Comparison of ENCODE assay signal across 17 cellular contexts in the genomic region with DNA sequence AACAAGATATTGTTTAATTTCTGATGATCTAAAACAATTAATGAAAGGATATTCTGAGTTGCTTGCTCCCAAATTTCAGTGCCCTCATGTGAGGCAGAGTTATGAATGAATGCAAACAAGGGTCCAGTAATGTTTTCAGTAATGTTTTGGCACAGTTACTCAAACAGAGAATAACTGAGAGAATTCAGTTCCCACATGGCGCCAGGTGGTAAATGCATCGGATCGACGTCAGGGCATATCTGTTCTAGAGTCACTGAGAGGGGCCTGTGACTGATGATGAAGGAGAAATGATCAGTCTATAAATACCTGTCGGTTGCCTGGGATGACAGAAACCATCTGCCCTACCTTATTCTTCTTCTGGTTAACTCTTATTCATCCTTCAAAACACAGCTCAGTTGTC.
"Had no signal": no experiment of that assay in that cellular context is flagged by ENCODE, and none has a peak within 500 bp of the region (broad histone marks: within the 10 kb centered on the region; RNA-seq: fewer than 3 reads in every experiment).

No MANE protein-coding gene starts in this region.

- H3K4me3 ChIP-seq: left ventricle myocardium inferior, tibial artery, uterus had no signal

- H3K27ac Mint-ChIP-seq: activated CD4-positive, alpha-beta T cell treated with anti-CD3 and anti-CD28 coated beads, Interleukin-2, amount 10 ng/mL, durations not matched to agents 24 days and 14 days; activated CD8-positive, alpha-beta T cell treated with anti-CD3 and anti-CD28 coated beads, Interleukin-2, amount 10 ng/mL, durations not matched to agents 7 days and 5 days; activated naive CD8-positive, alpha-beta T cell treated with anti-CD3 and anti-CD28 coated beads for 36 hours; activated T-cell treated with anti-CD3 and anti-CD28 coated beads, Interleukin-2, amount 50 U/mL, for 72 hours; memory B cell; naive thymus-derived CD8-positive, alpha-beta T cell; stimulated activated effector memory CD8-positive, alpha-beta T cell treated with anti-CD3 and anti-CD28 coated beads, Interleukin-12 subunit alpha, Interleukin-12 subunit beta, amount 100 ng/mL, for 72 hours had no signal

- H3K9me3 Mint-ChIP-seq: activated CD4-positive, alpha-beta T cell treated with anti-CD3 and anti-CD28 coated beads, Interleukin-2, amount 10 ng/mL, durations not matched to agents 24 days and 14 days; activated naive CD8-positive, alpha-beta T cell treated with anti-CD3 and anti-CD28 coated beads for 36 hours had no signal

- H3K36me3 Mint-ChIP-seq: activated naive CD8-positive, alpha-beta T cell treated with anti-CD3 and anti-CD28 coated beads for 36 hours; stimulated activated effector memory CD8-positive, alpha-beta T cell treated with anti-CD3 and anti-CD28 coated beads, Interleukin-12 subunit alpha, Interleukin-12 subunit beta, amount 100 ng/mL, for 72 hours had no signal

- H3K9me3 ChIP-seq: left ventricle myocardium inferior, neutrophil, tibial artery, uterus had no signal

- H3K4me1 ChIP-seq: left ventricle myocardium inferior, tibial artery, uterus had no signal

- ATAC-seq: activated CD8-positive, alpha-beta T cell treated with anti-CD3 and anti-CD28 coated beads, Interleukin-2, amount 10 ng/mL, durations not matched to agents 7 days and 5 days; activated T-cell treated with anti-CD3 and anti-CD28 coated beads, Interleukin-2, amount 50 U/mL, for 72 hours; naive thymus-derived CD8-positive, alpha-beta T cell; stimulated activated effector memory CD8-positive, alpha-beta T cell treated with anti-CD3 and anti-CD28 coated beads, Interleukin-12 subunit alpha, Interleukin-12 subunit beta, amount 100 ng/mL, for 72 hours had no signal

- H3K27ac ChIP-seq: brain microvascular endothelial cell, left ventricle myocardium inferior, neutrophil, tibial artery, uterus had no signal

- H3K27me3 ChIP-seq: brain microvascular endothelial cell, neutrophil, tibial artery, uterus had no signal

- DNase-seq: activated CD4-positive, alpha-beta T cell treated with anti-CD3 and anti-CD28 coated beads, Interleukin-2, amount 10 ng/mL, durations not matched to agents 24 days and 14 days; activated CD8-positive, alpha-beta memory T cell treated with anti-CD3 and anti-CD28 coated beads, Interleukin-2, amount 50 U/mL, for 4 hours; activated CD8-positive, alpha-beta T cell treated with anti-CD3 and anti-CD28 coated beads, Interleukin-2, amount 10 ng/mL, durations not matched to agents 7 days and 5 days; activated gamma-delta T cell treated with Interleukin-2 at 50 U/mL for 16 hours; activated naive CD8-positive, alpha-beta T cell treated with anti-CD3 and anti-CD28 coated beads for 36 hours; activated T-cell treated with anti-CD3 and anti-CD28 coated beads, Interleukin-2, amount 50 U/mL, for 72 hours; brain microvascular endothelial cell; cerebellar nuclear complex; effector memory CD4-positive, alpha-beta T cell; foreskin fibroblast; left ventricle myocardium inferior; naive thymus-derived CD8-positive, alpha-beta T cell; tibial artery; uterus had no signal

- H3K36me3 ChIP-seq: brain microvascular endothelial cell, left ventricle myocardium inferior, neutrophil, tibial artery, uterus had no signal
